Comparison of ENCODE assay signal across 27 cellular contexts in genomic region chr11:74837191-74837590, GRCh38.
"Had no signal": no experiment of that assay in that cellular context is flagged by ENCODE, and none has a peak within 500 bp of the region (broad histone marks: within the 10 kb centered on the region; RNA-seq: fewer than 3 reads in every experiment).

No MANE protein-coding gene starts in this region.

- H3K9me3 ChIP-seq: esophagus muscularis mucosa, gastroesophageal sphincter, heart right ventricle, left lung, ovary, psoas muscle, spleen, testis, tibial artery had no signal

- H3K4me3 ChIP-seq: dorsolateral prefrontal cortex, esophagus muscularis mucosa, gastroesophageal sphincter, heart right ventricle, left lung, ovary, psoas muscle, skin epidermis, spleen, testis, tibial artery had no signal

- H3K27ac ChIP-seq: dorsolateral prefrontal cortex, foreskin keratinocyte, heart right ventricle, left lung, ovary, psoas muscle, skin epidermis, spleen, testis, tibial artery had no signal

- H3K36me3 ChIP-seq: ovary had no signal

- ATAC-seq: foreskin keratinocyte; gastroesophageal sphincter; heart right ventricle; left cardiac atrium; left lung; natural killer cell; psoas muscle; right cardiac atrium; stimulated activated memory B cell treated with anti-CD40 and anti-IgM and Interleukin-4, amounts not matched to agents 10 μg/mL and 1 μg/mL and 100 μg/mL, for 72 hours; stimulated activated naive CD8-positive, alpha-beta T cell treated with anti-CD3 and anti-CD28 coated beads, Interleukin-15, Interleukin-2, amounts not matched to agents 100 U/mL and 50 U/mL, for 24 hours had no signal

- H3K4me1 ChIP-seq: foreskin keratinocyte, psoas muscle, testis, tibial artery had no signal

- H3K27me3 ChIP-seq: dorsolateral prefrontal cortex, esophagus muscularis mucosa, foreskin keratinocyte, gastroesophageal sphincter, heart right ventricle, left lung, ovary, spleen, testis, tibial artery had no signal

- FAIRE-seq: colon, islet of Langerhans had no signal

- DNase-seq: dorsolateral prefrontal cortex; effector CD8-positive, alpha-beta T cell; endodermal cell; foreskin keratinocyte; glutamatergic neuron; heart right ventricle; hippocampal formation; left cardiac atrium; natural killer cell; occipital lobe; ovary; posterior cingulate gyrus; psoas muscle; right cardiac atrium; spleen; stimulated activated CD4-positive, alpha-beta T cell treated with anti-CD3 and anti-CD28 coated beads, Interleukin-4, amount 100 ng/mL, for 4 hours; stimulated activated naive CD8-positive, alpha-beta T cell treated with anti-CD3 and anti-CD28 coated beads, Interleukin-15, Interleukin-2, amounts not matched to agents 100 U/mL and 50 U/mL, for 24 hours; substantia nigra; testis; tibial artery had no signal
